ENCODE assay signal across 8 cellular contexts in the genomic region with DNA sequence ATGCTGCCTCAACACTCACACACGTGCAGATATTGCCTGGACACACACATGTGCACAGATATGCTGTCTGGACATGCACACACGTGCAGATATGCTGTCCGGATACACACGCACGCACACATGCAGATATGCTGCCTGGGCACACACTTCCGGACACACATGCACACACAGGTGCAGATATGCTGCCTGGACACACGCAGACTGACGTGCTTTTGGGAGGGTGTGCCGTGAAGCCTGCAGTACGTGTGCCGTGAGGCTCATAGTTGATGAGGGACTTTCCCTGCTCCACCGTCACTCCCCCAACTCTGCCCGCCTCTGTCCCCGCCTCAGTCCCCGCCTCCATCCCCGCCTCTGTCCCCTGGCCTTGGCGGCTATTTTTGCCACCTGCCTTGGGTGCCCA. TPM values are rescaled to one million over a fixed set of nuclear protein-coding genes. Genes with fewer than 3 reads are reported as not detected.
A peak's percentile ranks its signal among the peaks of the same experiment; 100 is the strongest.
DNase-seq lines count a peak whose midpoint lies in the region; ATAC-seq and TF ChIP-seq lines count a peak whose summit lies in the region.

No MANE protein-coding gene starts in this region.

- peak overlapping the region in 1 of 10 donors; percentile 4 for H3K4me3 Mint-ChIP-seq in naive thymus-derived CD8-positive, alpha-beta T cell

- no peaks in the 10 kb centered on the region for H3K9me3 Mint-ChIP-seq in naive thymus-derived CD8-positive, alpha-beta T cell

- TF ChIP-seq POLR2A in gastroesophageal sphincter (IDR thresholded peaks at IDR 0.05), result no peak

- ATAC-seq in GM19023 (IDR thresholded peaks at IDR 0.05; ENCODE audit: unreplicated experiment) (peak; percentile 66), HG03432 (IDR thresholded peaks at IDR 0.05; ENCODE audit: unreplicated experiment) (peak; percentile 61), gastroesophageal sphincter (no peak), HG03457 (IDR thresholded peaks at IDR 0.05; ENCODE audit: unreplicated experiment) (no peak)
- ATAC-seq in naive thymus-derived CD8-positive, alpha-beta T cell, result peak; percentile 53 to 67

- TF ChIP-seq CTCF in gastroesophageal sphincter (IDR thresholded peaks at IDR 0.05), result no peak

- TF ChIP-seq EP300 in gastroesophageal sphincter (IDR thresholded peaks at IDR 0.05), result no peak

- H3K36me3 Mint-ChIP-seq in naive thymus-derived CD8-positive, alpha-beta T cell, result peaks cover 0 to 2% (median 0%) of the 10 kb centered on the region in 3 donors

- H3K9me3 ChIP-seq in gastroesophageal sphincter, result no peaks in the 10 kb centered on the region

- H3K27me3 ChIP-seq in gastroesophageal sphincter, result peaks cover 39% of the 10 kb centered on the region

- DNase-seq in AG20443 (ENCODE audit: low spot score) (peak; percentile 48), activated gamma-delta T cell treated with Interleukin-2 at 50 U/mL for 16 hours (no peak)
- peak; percentile 44 for DNase-seq in activated T-cell treated with anti-CD3 and anti-CD28 coated beads, Interleukin-2, amount 50 U/mL, for 1 hour
- no peak for DNase-seq in naive thymus-derived CD8-positive, alpha-beta T cell

- peak overlapping the region in 2 of 10 donors; percentile 15 to 25 for H3K27ac Mint-ChIP-seq in naive thymus-derived CD8-positive, alpha-beta T cell

- peaks cover 0 to 29% of the 10 kb centered on the region in 2 donors for H3K36me3 ChIP-seq in gastroesophageal sphincter

- 53 to 61% methylated on average over 6 of the region's 17 CpGs for WGBS in gastroesophageal sphincter (ENCODE audit: low coverage in 1 of 2), 2 donors

- H3K4me1 ChIP-seq in gastroesophageal sphincter, result no peaks in the 10 kb centered on the region

- no peak overlapping the region for H3K27ac ChIP-seq in gastroesophageal sphincter

- H3K4me1 Mint-ChIP-seq in naive thymus-derived CD8-positive, alpha-beta T cell, result peaks cover 0 to 8% (median 2%) of the 10 kb centered on the region in 4 donors

- POLR2A ChIA-PET in naive thymus-derived CD8-positive, alpha-beta T cell (lab: Charles Lee), result no interaction called here

- H3K4me3 ChIP-seq in gastroesophageal sphincter, result no peak overlapping the region

- no peaks in the 10 kb centered on the region for H3K27me3 Mint-ChIP-seq in naive thymus-derived CD8-positive, alpha-beta T cell

RNA-seq across cellular contexts. Expression of gene FGFRL1, which starts 14.7 kb away (rescaled TPM):
- total RNA-seq in naive thymus-derived CD8-positive, alpha-beta T cell, result 10 to 100 TPM; 17.1 to 18.4 TPM
- polyA plus RNA-seq in naive thymus-derived CD8-positive, alpha-beta T cell, result 1 to 10 TPM in 1 of 3 donors, under 1 TPM in 2; 0.65 to 1.2 (median 0.73) TPM
- total RNA-seq in gastroesophageal sphincter, result 10 to 100 TPM; 21.9 to 36.8 (median 25.4) TPM

RNA-seq across cellular contexts. Expression of gene SLC26A1, which starts 32.9 kb away (rescaled TPM):
- total RNA-seq in naive thymus-derived CD8-positive, alpha-beta T cell, result under 1 TPM; 0.39 to 0.44 TPM
- polyA plus RNA-seq in naive thymus-derived CD8-positive, alpha-beta T cell, result 1 to 10 TPM in 2 of 3 donors, under 1 TPM in 1; 0.72 to 1.3 (median 1.1) TPM
- not detected for total RNA-seq in gastroesophageal sphincter

RNA-seq across cellular contexts. Expression of gene IDUA, which starts 39.3 kb away (rescaled TPM):
- total RNA-seq in naive thymus-derived CD8-positive, alpha-beta T cell, result 10 to 100 TPM; 74.8 to 79.1 TPM
- 10 to 100 TPM in 1 of 3 donors, 1 to 10 TPM in 2; 6.5 to 15.4 (median 9.6) TPM for polyA plus RNA-seq in naive thymus-derived CD8-positive, alpha-beta T cell
- 10 to 100 TPM in 2 of 4 donors, 1 to 10 TPM in 2; 4.6 to 15.1 (median 12.2) TPM for total RNA-seq in gastroesophageal sphincter

RNA-seq across cellular contexts. Expression of gene DGKQ, which starts 52.7 kb away (rescaled TPM):
- 10 to 100 TPM; 37.4 to 39.9 TPM for total RNA-seq in naive thymus-derived CD8-positive, alpha-beta T cell
- 10 to 100 TPM in 2 of 3 donors, 1 to 10 TPM in 1; 2.2 to 17.3 (median 10.0) TPM for polyA plus RNA-seq in naive thymus-derived CD8-positive, alpha-beta T cell
- 10 to 100 TPM in 2 of 4 donors, 1 to 10 TPM in 2; 7.5 to 13.5 (median 9.3) TPM for total RNA-seq in gastroesophageal sphincter

Comparison
In these comparisons a context has a peak if more than half of its experiments do, and no peak if none do; other contexts are left out.
1. DNase-seq: peak in AG20443 (single experiment) and activated T-cell treated with anti-CD3 and anti-CD28 coated beads, Interleukin-2, amount 50 U/mL, for 1 hour (single experiment); none in naive thymus-derived CD8-positive, alpha-beta T cell (0 of 10) and activated gamma-delta T cell treated with Interleukin-2 at 50 U/mL for 16 hours (single experiment).
2. ATAC-seq: peak in GM19023 (single experiment), HG03432 (single experiment) and naive thymus-derived CD8-positive, alpha-beta T cell (2 of 2); none in gastroesophageal sphincter (single experiment) and HG03457 (single experiment).
3. RNA of gene IDUA, which starts 39.3 kb away (total RNA-seq): 74.8 to 79.1 TPM in naive thymus-derived CD8-positive, alpha-beta T cell; 4.6 to 15.1 TPM in gastroesophageal sphincter; every median in the first group is over 4 times any median in the second.